ENCODE assay signal across 25 cellular contexts in the genomic region with DNA sequence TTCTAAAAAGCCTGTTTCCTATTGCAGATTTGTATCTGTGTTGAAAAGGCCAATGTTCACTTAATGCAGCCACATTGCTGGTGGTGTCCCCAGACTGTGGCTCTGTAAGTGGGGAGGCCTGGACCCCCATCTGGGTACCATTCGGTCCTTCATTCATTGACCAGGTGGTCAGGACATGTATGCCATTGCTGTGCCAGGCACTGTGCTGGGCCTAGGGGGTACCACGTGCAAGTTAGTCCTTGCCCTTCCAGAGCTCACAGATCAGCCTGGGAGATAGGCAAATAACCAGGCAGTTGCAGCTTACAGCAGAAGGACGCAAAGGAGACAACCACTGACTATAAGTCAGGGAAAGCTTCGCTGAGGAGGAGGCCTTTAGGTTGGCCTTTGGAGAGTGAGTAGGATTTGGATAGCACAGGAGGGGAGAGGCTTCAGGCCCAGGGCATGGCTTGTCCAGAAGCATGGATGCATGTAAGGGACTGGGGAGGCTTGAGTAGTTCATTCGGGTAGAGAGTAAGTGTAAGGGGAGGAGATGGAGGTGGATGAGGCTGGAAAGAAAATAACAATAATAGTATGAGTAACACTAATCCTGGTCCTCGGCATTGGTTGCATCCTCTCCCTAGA.
"Had no signal": no experiment of that assay in that cellular context is flagged by ENCODE, and none has a peak within 500 bp of the region (broad histone marks: within the 10 kb centered on the region; RNA-seq: fewer than 3 reads in every experiment).

No MANE protein-coding gene starts in this region.

- H3K9me3 Mint-ChIP-seq: activated CD4-positive, alpha-beta memory T cell treated with anti-CD3 and anti-CD28 coated beads for 36 hours; activated naive CD4-positive, alpha-beta T cell treated with anti-CD3 and anti-CD28 coated beads, Interleukin-2, amount 50 U/mL, for 24 hours had no signal

- H3K4me3 ChIP-seq: ascending aorta, breast epithelium, esophagus muscularis mucosa, gastroesophageal sphincter, heart right ventricle, lower lobe of right lung, thyroid gland had no signal

- FAIRE-seq: endothelial cell of umbilical vein, urothelium cell line had no signal

- H3K36me3 ChIP-seq: ascending aorta, breast epithelium, esophagus muscularis mucosa, gastroesophageal sphincter, heart right ventricle, lower lobe of right lung, thyroid gland, WERI-Rb-1 had no signal

- DNase-seq: activated CD4-positive, alpha-beta memory T cell treated with anti-CD3 and anti-CD28 coated beads for 36 hours; activated CD4-positive, alpha-beta T cell treated with anti-CD3 and anti-CD28 coated beads for 4 hours; activated gamma-delta T cell; activated T-cell treated with anti-CD3 and anti-CD28 coated beads, Interleukin-2, amount 50 U/mL, for 72 hours; effector CD8-positive, alpha-beta T cell; heart right ventricle; left colon; lower lobe of right lung; midbrain; nephron progenitor cell; nucleus accumbens; retina; stimulated activated CD4-positive, alpha-beta T cell treated with anti-CD3 and anti-CD28 coated beads, Interleukin-12 subunit alpha, Interleukin-12 subunit beta, amount 100 ng/mL, for 4 hours; stimulated activated CD4-positive, alpha-beta T cell treated with anti-CD3 and anti-CD28 coated beads, Interleukin-1b, Interleukin-23, amount 100 ng/mL, for 48 hours; stimulated activated CD8-positive, alpha-beta memory T cell treated with anti-CD3 and anti-CD28 coated beads, Interleukin-4, amount 100 ng/mL, for 48 hours; stimulated activated naive CD4-positive, alpha-beta T cell; thyroid gland; WERI-Rb-1 had no signal

- H3K27me3 Mint-ChIP-seq: activated CD4-positive, alpha-beta memory T cell treated with anti-CD3 and anti-CD28 coated beads for 36 hours; activated naive CD4-positive, alpha-beta T cell treated with anti-CD3 and anti-CD28 coated beads, Interleukin-2, amount 50 U/mL, for 24 hours had no signal

- H3K27ac Mint-ChIP-seq: activated CD4-positive, alpha-beta memory T cell treated with anti-CD3 and anti-CD28 coated beads for 36 hours; activated naive CD4-positive, alpha-beta T cell treated with anti-CD3 and anti-CD28 coated beads, Interleukin-2, amount 50 U/mL, for 24 hours; activated T-cell treated with anti-CD3 and anti-CD28 coated beads, Interleukin-2, amount 50 U/mL, for 72 hours; nephron progenitor cell had no signal

- H3K27me3 ChIP-seq: ascending aorta, breast epithelium, esophagus muscularis mucosa, gastroesophageal sphincter, heart right ventricle, thyroid gland had no signal

- H3K9me3 ChIP-seq: ascending aorta, breast epithelium, esophagus muscularis mucosa, gastroesophageal sphincter, heart right ventricle, lower lobe of right lung, thyroid gland had no signal

- H3K27ac ChIP-seq: ascending aorta, breast epithelium, esophagus muscularis mucosa, gastroesophageal sphincter, heart right ventricle, lower lobe of right lung, thyroid gland, WERI-Rb-1 had no signal

- ATAC-seq: activated T-cell treated with anti-CD3 and anti-CD28 coated beads, Interleukin-2, amount 50 U/mL, for 72 hours; gastroesophageal sphincter; heart right ventricle; left colon; lower lobe of right lung had no signal

- H3K4me3 Mint-ChIP-seq: activated CD4-positive, alpha-beta memory T cell treated with anti-CD3 and anti-CD28 coated beads for 36 hours; activated naive CD4-positive, alpha-beta T cell treated with anti-CD3 and anti-CD28 coated beads, Interleukin-2, amount 50 U/mL, for 24 hours; activated T-cell treated with anti-CD3 and anti-CD28 coated beads, Interleukin-2, amount 50 U/mL, for 72 hours; nephron progenitor cell had no signal
